ENCODE assay signal across 28 cellular contexts in the genomic region with DNA sequence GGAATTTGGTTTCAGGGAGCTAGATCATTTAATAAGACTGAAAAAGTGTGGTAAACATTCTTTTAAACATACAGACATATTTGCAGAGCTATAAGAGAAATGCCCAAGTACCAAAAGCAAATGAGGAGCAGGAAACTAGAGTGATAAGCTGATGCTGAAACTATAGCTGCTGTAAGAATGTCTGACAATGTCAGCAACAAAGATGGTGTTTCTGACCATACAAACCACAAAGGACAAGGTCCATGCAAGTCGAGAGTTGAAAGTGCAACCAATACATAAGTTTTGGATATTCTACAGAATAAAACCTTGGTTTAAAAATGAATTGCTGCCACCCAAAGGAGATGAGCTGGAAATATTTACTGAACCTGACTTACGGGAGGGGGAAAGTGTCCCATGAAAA.
DNase-seq lines count a peak whose midpoint lies in the region; ATAC-seq, FAIRE-seq and TF ChIP-seq lines count a peak whose summit lies in the region.
"Had no signal": no experiment of that assay in that cellular context is flagged by ENCODE, and none has a peak within 500 bp of the region (broad histone marks: within the 10 kb centered on the region; RNA-seq: fewer than 3 reads in every experiment).

No MANE protein-coding gene starts in this region.

- no peak overlapping the region for H3K27ac ChIP-seq in PC-9
- H3K27ac ChIP-seq in dorsolateral prefrontal cortex: no peak overlapping the region
- H3K27ac ChIP-seq: C4-2B, coronary artery, thoracic aorta had no signal

- POLR2A ChIA-PET in PC-9 (lab: Charles Lee; ENCODE audit: unreplicated experiment): interaction anchor here (0.6 kb wide), 1 partner anchor 229 kb away, joined by 16 read pairs; no protein-coding TSS in a partner anchor

- TF ChIP-seq POLR2A in GM12891 (IDR thresholded peaks at IDR 0.05; ENCODE audit: low read depth, low read length): no peak

- ATAC-seq in GM18858 (IDR thresholded peaks at IDR 0.05; ENCODE audit: unreplicated experiment) (peak; percentile 43), GM19452 (IDR thresholded peaks at IDR 0.05; ENCODE audit: unreplicated experiment) (peak; percentile 56), HG03066 (IDR thresholded peaks at IDR 0.05; ENCODE audit: low read depth, unreplicated experiment) (peak; percentile 78)
- ATAC-seq: activated CD4-positive, CD25-positive, alpha-beta regulatory T cell treated with anti-CD3 and anti-CD28 coated beads, Interleukin-2, amount 50 U/mL, for 24 hours; activated CD8-positive, alpha-beta T cell treated with anti-CD3 and anti-CD28 coated beads, Interleukin-2, amount 10 ng/mL, durations not matched to agents 7 days and 5 days; left colon had no signal

- no peak for TF ChIP-seq CTCF in PC-9 (conservative IDR thresholded peaks at IDR 0.05)
- no peak for TF ChIP-seq CTCF in dorsolateral prefrontal cortex (IDR thresholded peaks at IDR 0.05 in 54 of 56, conservative IDR thresholded peaks at IDR 0.05 in 2 of 56; ENCODE audit: low read depth in 1 of 56, partially characterized antibody in 56 of 56)

- CTCF ChIA-PET in PC-9 (lab: Charles Lee): no interaction called here

- H3K79me2 ChIP-seq in PC-9 (ENCODE audit: low read depth): no peaks in the 10 kb centered on the region

- no peaks in the 10 kb centered on the region for H4K20me1 ChIP-seq in PC-9 (ENCODE audit: insufficient read depth)

- no peak for FAIRE-seq in HTR-8/SVneo (lab: Jason Lieb, UNC)
- no peak for FAIRE-seq in GM12891 (lab: Jason Lieb, UNC)
- FAIRE-seq: D721Med, GM18507 had no signal

- H3K4me3 ChIP-seq in PC-9 (no peak overlapping the region), dorsolateral prefrontal cortex (no peak overlapping the region)
- H3K4me3 ChIP-seq: coronary artery, spleen, thoracic aorta had no signal

- H3K36me3 ChIP-seq in PC-9 (ENCODE audit: low read depth): no peaks in the 10 kb centered on the region
- H3K36me3 ChIP-seq: spleen, thoracic aorta had no signal

- H2AFZ ChIP-seq in PC-9: peak overlapping the region; percentile 17; the same call in 1 of the 2 replicates

- no peaks in the 10 kb centered on the region for H3K4me1 ChIP-seq in PC-9 (replicated peaks; ENCODE audit: insufficient read depth)

- no peaks in the 10 kb centered on the region for H3F3A ChIP-seq in PC-9 (ENCODE audit: insufficient read depth, low read depth)

- H3K27me3 ChIP-seq in PC-9 (ENCODE audit: insufficient read depth, low read depth): no peaks in the 10 kb centered on the region
- no peaks in the 10 kb centered on the region for H3K27me3 ChIP-seq in dorsolateral prefrontal cortex
- H3K27me3 ChIP-seq: spleen had no signal

- intact Hi-C loops in PC-9 (cut with micrococcal nuclease; ENCODE audit: unreplicated experiment): no loop called here
- intact Hi-C loops in dorsolateral prefrontal cortex (cut with DNase I): no loop called here

- no TSS peak for BruUV-seq in PC-9 (replicated peaks; lab: Mats Ljungman, UMichigan)

- no peaks in the 10 kb centered on the region for H3K9me2 ChIP-seq in PC-9 (ENCODE audit: insufficient read depth)

- H3K4me2 ChIP-seq in PC-9: no peak overlapping the region

- no peak for DNase-seq in PC-9
- DNase-seq in NCI-H1105 treated with DMSO at 0.1 percent for 48 hours (lab: John Stamatoyannopoulos, UW): no peak
- no peak for DNase-seq in HTR-8/SVneo (ENCODE audit: insufficient read length, low spot score)
- DNase-seq in GM12891 (ENCODE audit: insufficient read length, low spot score): no peak
- no peak for DNase-seq in dorsolateral prefrontal cortex
- DNase-seq: activated CD8-positive, alpha-beta T cell treated with anti-CD3 and anti-CD28 coated beads, Interleukin-2, amount 10 ng/mL, durations not matched to agents 7 days and 5 days; activated gamma-delta T cell; amniotic stem cell; EL; Karpas-422; left colon; naive B cell; NCI-H187; NCI-H2227 treated with DMSO at 0.1 percent for 48 hours; OCI-M1; SHP77; spleen; stimulated activated CD4-positive, alpha-beta T cell treated with anti-CD3 and anti-CD28 coated beads, Interleukin-4, amount 100 ng/mL, for 1 hour; stimulated activated naive CD4-positive, alpha-beta T cell treated with Interleukin-2 at 50 U/mL for 16 hours had no signal

- H3K9me3 ChIP-seq in PC-9 (ENCODE audit: insufficient read depth, low read depth): 0 out of 2 replicates have a peak, but pooled peaks cover 5% of the 10 kb centered on the region
- H3K9me3 ChIP-seq: thoracic aorta had no signal

TF ChIP-seq in GM12891, 5 proteins besides CTCF, POLR2A, EP300 and RAD21:
- no peak for TF ChIP-seq SPI1 (IDR thresholded peaks at IDR 0.05; ENCODE audit: low read depth, low read length)
- TF ChIP-seq POLR2AphosphoS5 (IDR thresholded peaks at IDR 0.05; ENCODE audit: low read depth, low read length): no peak
- no peak for TF ChIP-seq PAX5 (IDR thresholded peaks at IDR 0.05; ENCODE audit: insufficient read depth, low read length, severe bottlenecking)
- no peak for TF ChIP-seq TAF1 (IDR thresholded peaks at IDR 0.05; ENCODE audit: low read depth, low read length)
- no peak for TF ChIP-seq POU2F2 (IDR thresholded peaks at IDR 0.05; ENCODE audit: low read depth, low read length)
